8 cellular contexts compared by ENCODE assay signal in the genomic region with DNA sequence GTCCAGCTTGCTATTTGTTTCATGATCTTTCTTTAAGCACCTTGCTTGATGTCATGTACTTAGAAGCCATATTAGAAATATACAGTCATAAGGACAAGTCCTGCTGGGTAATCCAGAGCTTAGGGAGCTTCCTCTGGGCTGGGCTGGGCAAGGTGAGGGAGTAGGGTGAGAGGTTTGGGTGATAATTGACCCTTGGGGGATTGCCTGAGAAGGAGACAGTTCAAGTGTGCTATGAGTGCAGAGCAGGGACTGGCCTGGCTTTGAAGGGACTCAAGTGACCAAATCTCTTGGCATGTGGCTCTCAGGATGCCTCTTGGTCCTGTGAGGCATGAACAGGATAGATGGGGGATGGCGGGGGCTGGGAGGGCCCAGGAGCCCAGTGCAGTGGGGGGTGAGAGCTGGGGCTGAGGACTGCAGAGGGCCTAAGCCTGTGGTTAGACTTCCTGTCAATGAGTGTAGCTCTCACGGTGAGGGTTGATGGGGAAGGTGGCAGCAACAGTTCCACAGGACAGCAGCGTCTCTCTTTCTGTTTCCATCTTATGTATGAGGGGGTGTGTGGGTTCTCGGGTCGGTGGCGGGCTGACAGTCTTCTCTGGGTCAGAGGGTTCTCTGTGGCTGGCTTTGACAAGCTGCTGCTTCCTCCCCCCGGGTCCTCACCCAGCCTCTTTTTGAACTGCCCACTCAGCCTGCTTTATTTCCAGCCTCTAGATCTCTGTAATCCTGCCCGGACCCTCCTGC. TPM values are rescaled to one million over a fixed set of nuclear protein-coding genes. Genes with fewer than 3 reads are reported as not detected.
DNase-seq lines count a peak whose midpoint lies in the region; ATAC-seq lines count a peak whose summit lies in the region.

No MANE protein-coding gene starts in this region.

- ATAC-seq in GM18873 (IDR thresholded peaks at IDR 0.05; ENCODE audit: low FRiP score, unreplicated experiment), result peak; percentile 93
- ATAC-seq in HG03025 (IDR thresholded peaks at IDR 0.05; ENCODE audit: low FRiP score, unreplicated experiment), result peak; percentile 91
- ATAC-seq in T-cell (replicated peaks in 1 of 4), result peak; percentile 76 to 86 (median 82)
- peak; percentile 84 for ATAC-seq in activated naive CD8-positive, alpha-beta T cell treated with anti-CD3 and anti-CD28 coated beads, Interleukin-2, amount 50 U/mL, for 24 hours

- no peaks in the 10 kb centered on the region for H3K27me3 Mint-ChIP-seq in T-cell
- H3K27me3 Mint-ChIP-seq in activated naive CD8-positive, alpha-beta T cell treated with anti-CD3 and anti-CD28 coated beads, Interleukin-2, amount 50 U/mL, for 24 hours, result peaks cover 1% of the 10 kb centered on the region

- peak overlapping the region; percentile 83 to 89 (median 84) for H3K4me3 Mint-ChIP-seq in T-cell
- peak overlapping the region; percentile 87 for H3K4me3 Mint-ChIP-seq in activated naive CD8-positive, alpha-beta T cell treated with anti-CD3 and anti-CD28 coated beads, Interleukin-2, amount 50 U/mL, for 24 hours

- H3K4me1 Mint-ChIP-seq in T-cell, result peaks cover 92 to 96% (median 93%) of the 10 kb centered on the region in 3 donors
- peaks cover 95% of the 10 kb centered on the region for H3K4me1 Mint-ChIP-seq in activated naive CD8-positive, alpha-beta T cell treated with anti-CD3 and anti-CD28 coated beads, Interleukin-2, amount 50 U/mL, for 24 hours

- DNase-seq in T-cell (peak; percentile 38 to 80 (median 63)), NCI-H748 (lab: John Stamatoyannopoulos, UW; ENCODE audit: unreplicated experiment) (no peak), hippocampal formation (lab: John Stamatoyannopoulos, UW) (no peak), DMS153 treated with DMSO at 0.1 percent for 48 hours (lab: John Stamatoyannopoulos, UW; ENCODE audit: unreplicated experiment) (no peak)
- DNase-seq in activated naive CD8-positive, alpha-beta T cell treated with anti-CD3 and anti-CD28 coated beads, Interleukin-2, amount 50 U/mL, for 24 hours, result peak; percentile 79
- peak; percentile 76 to 77 for DNase-seq in stimulated activated CD4-positive, alpha-beta T cell treated with anti-CD3 and anti-CD28 coated beads, Interleukin-2, amount 100 ng/mL, for 24 hours

- no peaks in the 10 kb centered on the region for H3K36me3 Mint-ChIP-seq in T-cell
- peaks cover 27% of the 10 kb centered on the region for H3K36me3 Mint-ChIP-seq in activated naive CD8-positive, alpha-beta T cell treated with anti-CD3 and anti-CD28 coated beads, Interleukin-2, amount 50 U/mL, for 24 hours (ENCODE audit: low read depth)

- peak overlapping the region; percentile 95 to 99 for H3K27ac Mint-ChIP-seq in T-cell
- H3K27ac Mint-ChIP-seq in activated naive CD8-positive, alpha-beta T cell treated with anti-CD3 and anti-CD28 coated beads, Interleukin-2, amount 50 U/mL, for 24 hours, result peak overlapping the region; percentile 83

- POLR2A ChIA-PET in T-cell (lab: Charles Lee), result interaction anchor here in 1 of 2 donors (0.5 kb wide), 1 partner anchor 1082 kb away, joined by 6 read pairs; no protein-coding TSS in a partner anchor

- CTCF ChIA-PET in T-cell (lab: Charles Lee), result interaction anchor here (0.6 to 2.5 kb wide), 7 partner anchors 10 to 1856 kb away, joined by 3 to 6 read pairs (median 4); a partner anchor contains a TSS

- no peaks in the 10 kb centered on the region for H3K9me3 Mint-ChIP-seq in T-cell
- no peaks in the 10 kb centered on the region for H3K9me3 Mint-ChIP-seq in activated naive CD8-positive, alpha-beta T cell treated with anti-CD3 and anti-CD28 coated beads, Interleukin-2, amount 50 U/mL, for 24 hours

RNA-seq across cellular contexts. Expression of a gene that starts 53.5 kb away (rescaled TPM):
- total RNA-seq in T-cell, result 10 to 100 TPM; 15.9 to 36.5 (median 24.9) TPM

Comparison
In these comparisons a context has a peak if more than half of its experiments do, and no peak if none do; other contexts are left out.
1. DNase-seq: peak in T-cell (34 of 34), activated naive CD8-positive, alpha-beta T cell treated with anti-CD3 and anti-CD28 coated beads, Interleukin-2, amount 50 U/mL, for 24 hours (single experiment) and stimulated activated CD4-positive, alpha-beta T cell treated with anti-CD3 and anti-CD28 coated beads, Interleukin-2, amount 100 ng/mL, for 24 hours (2 of 2); none in NCI-H748 (single experiment), hippocampal formation (0 of 2) and DMS153 treated with DMSO at 0.1 percent for 48 hours (single experiment).
2. Peak in every context shown above with its lines, with median percentiles within 50 percentile points of each other: ATAC-seq.